Comparison of ENCODE assay signal across 17 cellular contexts in genomic region chr6:63475707-63476106, GRCh38.
DNase-seq lines count a peak whose midpoint lies in the region; ATAC-seq, FAIRE-seq and TF ChIP-seq lines count a peak whose summit lies in the region.
"Had no signal": no experiment of that assay in that cellular context is flagged by ENCODE, and none has a peak within 500 bp of the region (broad histone marks: within the 10 kb centered on the region; RNA-seq: fewer than 3 reads in every experiment).

No MANE protein-coding gene starts in this region.

- no peaks in the 10 kb centered on the region for H3K36me3 Mint-ChIP-seq in HFFc6 (ENCODE audit: low read depth)

- TF ChIP-seq RAD21 in A549 (conservative IDR thresholded peaks at IDR 0.05 in 1 of 2, IDR thresholded peaks at IDR 0.05 in 1 of 2) (no peak), H1 (IDR thresholded peaks at IDR 0.05 in 1 of 2, conservative IDR thresholded peaks at IDR 0.05 in 1 of 2; ENCODE audit: low read depth in 2 of 2, low read length in 2 of 2) (peak; percentile 11 to 21; a peak in 3 of 4 replicates), liver (IDR thresholded peaks at IDR 0.05) (peak in 1 of 2 donors; percentile 39)

- no peak overlapping the region for H2AK5ac ChIP-seq in H1 (ENCODE audit: low read depth, low read length)

- no peaks in the 10 kb centered on the region for H3K9me3 ChIP-seq in A549
- no peaks in the 10 kb centered on the region for H3K9me3 ChIP-seq in H1 (ENCODE audit: insufficient read depth in 2 of 2, low read depth in 1 of 2, low read length in 1 of 2)
- no peaks in the 10 kb centered on the region for H3K9me3 ChIP-seq in liver (ENCODE audit: control insufficient read depth in 4 of 4, low read length in 3 of 4)
- H3K9me3 ChIP-seq in psoas muscle = peaks cover 4% of the 10 kb centered on the region
- H3K9me3 ChIP-seq in colonic mucosa = no peaks in the 10 kb centered on the region

- no peak overlapping the region for H3K56ac ChIP-seq in H1 (replicated peaks; ENCODE audit: insufficient read length, low read depth, low read length)

- no peaks in the 10 kb centered on the region for H3K23me2 ChIP-seq in H1 (ENCODE audit: low read depth, low read length)

- no peaks in the 10 kb centered on the region for H3K79me1 ChIP-seq in H1 (ENCODE audit: low read depth, low read length)

- no peak overlapping the region for H4K8ac ChIP-seq in H1 (ENCODE audit: extremely low read depth, insufficient read depth, low read length)

- H2BK5ac ChIP-seq in H1 (ENCODE audit: low read depth, low read length) = no peak overlapping the region

- H3K9me3 Mint-ChIP-seq in HFFc6 = no peaks in the 10 kb centered on the region

- 0 out of 2 replicates have a peak overlapping the region, but pooled peaks have one; percentile 30 for H2AFZ ChIP-seq in H1 (ENCODE audit: low read length)
- H2AFZ ChIP-seq: PC-9 had no signal

- peak overlapping the region; percentile 52; the same call in 2 of the 3 replicates for H3K4me2 ChIP-seq in A549
- 0 out of 4 replicates have a peak overlapping the region, but pooled peaks of 1 of the 2 experiments have one; percentile 23 for H3K4me2 ChIP-seq in H1 (ENCODE audit: insufficient read depth in 1 of 2, low read depth in 2 of 2, low read length in 2 of 2)
- H3K4me2 ChIP-seq: BLaER1 treated with 17β-estradiol and CSF1 and Interleukin-3, amounts not matched to agents 10 nM and 100 nM; KMS-11; PC-9 had no signal

- no peak overlapping the region for H3K9ac ChIP-seq in H1 (replicated peaks in 1 of 4; ENCODE audit: extremely low read depth in 1 of 4, low read depth in 3 of 4, low read length in 3 of 4)
- peak overlapping the region in 1 of 2 donors; percentile 65 for H3K9ac ChIP-seq in liver (ENCODE audit: low read depth in 1 of 2, low read length in 2 of 2)
- no peak overlapping the region for H3K9ac ChIP-seq in colonic mucosa (ENCODE audit: low read depth in 2 of 2, low read length in 2 of 2)
- H3K9ac ChIP-seq: BLaER1 treated with 17β-estradiol and CSF1 and Interleukin-3, amounts not matched to agents 10 nM and 100 nM; KMS-11 had no signal

- no peak overlapping the region for H3K4me3 Mint-ChIP-seq in HFFc6

- peak overlapping the region; percentile 57 to 80; a peak in 5 of 6 replicates for H3K27ac ChIP-seq in A549
- H3K27ac ChIP-seq in H1 (ENCODE audit: low read depth, low read length) = no peak overlapping the region
- H3K27ac ChIP-seq in liver (ENCODE audit: low read depth in 1 of 2, low read length in 2 of 2) = peak overlapping the region; percentile 78 to 82
- peak overlapping the region; percentile 90 for H3K27ac ChIP-seq in psoas muscle
- H3K27ac ChIP-seq in colonic mucosa = no peak overlapping the region
- H3K27ac ChIP-seq: BLaER1 treated with 17β-estradiol and CSF1 and Interleukin-3, amounts not matched to agents 10 nM and 100 nM; KMS-11; PC-9 had no signal

- H2BK120ac ChIP-seq in H1 (replicated peaks; ENCODE audit: low read depth, low read length) = no peak overlapping the region

- no peak overlapping the region for H3K18ac ChIP-seq in H1 (ENCODE audit: extremely low read depth, low read length)

- H3K27ac Mint-ChIP-seq in HFFc6 = no peak overlapping the region

- peaks cover 40% of the 10 kb centered on the region for H3K4me1 ChIP-seq in A549
- H3K4me1 ChIP-seq in H1 (replicated peaks in 1 of 4; ENCODE audit: control insufficient read depth in 3 of 4, insufficient read depth in 4 of 4, low read length in 3 of 4) = peaks cover 0 to 4% (median 3%) of the 10 kb centered on the region in 4 experiments; a peak in 2 of 7 replicates
- peaks cover 3 to 20% (median 11%) of the 10 kb centered on the region in 4 donors for H3K4me1 ChIP-seq in liver (ENCODE audit: control insufficient read depth in 4 of 4, insufficient read depth in 4 of 4, low read length in 3 of 4)
- peaks cover 14% of the 10 kb centered on the region for H3K4me1 ChIP-seq in psoas muscle
- no peaks in the 10 kb centered on the region for H3K4me1 ChIP-seq in colonic mucosa
- H3K4me1 ChIP-seq: BLaER1 treated with 17β-estradiol and CSF1 and Interleukin-3, amounts not matched to agents 10 nM and 100 nM had no signal

- no peak for TF ChIP-seq POLR2A in A549 (IDR thresholded peaks at IDR 0.05; ENCODE audit: low read length)
- TF ChIP-seq POLR2A in H1 (IDR thresholded peaks at IDR 0.05; ENCODE audit: control extremely low read depth in 1 of 2, low read depth in 2 of 2, low read length in 2 of 2) = no peak

- H3K23ac ChIP-seq in H1 (ENCODE audit: insufficient read length) = no peak overlapping the region

- TF ChIP-seq CTCF in A549 (IDR thresholded peaks at IDR 0.05) = no peak
- no peak for TF ChIP-seq CTCF in H1 (IDR thresholded peaks at IDR 0.05; ENCODE audit: control extremely low read depth in 1 of 3, insufficient read depth in 1 of 3, low read depth in 1 of 3, low read length in 3 of 3)
- no peak for TF ChIP-seq CTCF in liver (IDR thresholded peaks at IDR 0.05; ENCODE audit: low read depth, low read length, missing input control)
- no peak for TF ChIP-seq CTCF in psoas muscle (IDR thresholded peaks at IDR 0.05)
- no peak for TF ChIP-seq CTCF in colonic mucosa (IDR thresholded peaks at IDR 0.05)
- no peak for TF ChIP-seq CTCF in HFFc6 (IDR thresholded peaks at IDR 0.05)

- no peaks in the 10 kb centered on the region for H3K79me2 ChIP-seq in H1 (ENCODE audit: control insufficient read depth in 1 of 2, insufficient read depth in 2 of 2, low read length in 2 of 2)

- FAIRE-seq in A549 (lab: Jason Lieb, UNC) = no peak
- FAIRE-seq in H1 (lab: Jason Lieb, UNC) = no peak
- FAIRE-seq: G401.6 had no signal

- 50% methylated on average over 1 of the region's 1 CpG for WGBS in A549 (ENCODE audit: missing lambda C conversion rate)
- WGBS in H1 (ENCODE audit: extremely low coverage in 1 of 2, insufficient coverage in 1 of 2, insufficient read length in 1 of 2, insufficient replicate concordance in 2 of 2, low coverage in 1 of 2, low lambda C conversion rate in 2 of 2, missing lambda C conversion rate in 1 of 2), 2 experiments = 60% methylated on average over 1 of the region's 1 CpG; no CpG with 5 or more reads in 1 of the 2 experiments
- 28% methylated on average over 1 of the region's 1 CpG for WGBS in liver
- WGBS in psoas muscle, 3 donors = 12 to 23% (median 22%) methylated on average over 1 of the region's 1 CpG

- H3K36me3 ChIP-seq in H1 (ENCODE audit: control insufficient read depth in 2 of 4, insufficient read depth in 4 of 4, low read length in 3 of 4) (no peaks in the 10 kb centered on the region), liver (ENCODE audit: control insufficient read depth in 4 of 4, insufficient read depth in 3 of 4, low read depth in 1 of 4, low read length in 3 of 4) (no peaks in the 10 kb centered on the region), psoas muscle (ENCODE audit: insufficient read depth in 1 of 2, low read depth in 1 of 2) (no peaks in the 10 kb centered on the region), colonic mucosa (no peaks in the 10 kb centered on the region)
- H3K36me3 ChIP-seq: BLaER1 treated with 17β-estradiol and CSF1 and Interleukin-3, amounts not matched to agents 10 nM and 100 nM had no signal

- H3K14ac ChIP-seq in H1 (ENCODE audit: insufficient read length) = no peak overlapping the region

- no peak overlapping the region for H2BK12ac ChIP-seq in H1 (ENCODE audit: low read depth, low read length)

- intact Hi-C loops in psoas muscle (cut with DNase I) = loop anchor here (5.0 to 10.0 kb wide), 2 partner anchors 52 to 99 kb away; partner anchors contain the start of genes LOC128125822 (in 2 of the 2) and PTP4A1 (in 2 of the 2)
- intact Hi-C loops in colonic mucosa (cut with DNase I) = no loop called here

- H3K27me3 ChIP-seq in H1 (replicated peaks in 1 of 4; ENCODE audit: control insufficient read depth in 3 of 4, extremely low read depth in 1 of 4, insufficient read depth in 3 of 4, low read length in 3 of 4) (no peaks in the 10 kb centered on the region), liver (ENCODE audit: control insufficient read depth in 4 of 4, insufficient read depth in 4 of 4, low read length in 3 of 4) (no peaks in the 10 kb centered on the region), psoas muscle (ENCODE audit: insufficient read depth in 3 of 3, low read length in 2 of 3) (no peaks in the 10 kb centered on the region), colonic mucosa (no peaks in the 10 kb centered on the region)
- H3K27me3 ChIP-seq: BLaER1 treated with 17β-estradiol and CSF1 and Interleukin-3, amounts not matched to agents 10 nM and 100 nM had no signal

- ATAC-seq in A549 = peak; percentile 30 to 65; a peak in 4 of 6 replicates
- peak; percentile 95 to 98 (median 98) for ATAC-seq in psoas muscle

- TF ChIP-seq EP300 in A549 (IDR thresholded peaks at IDR 0.05) (no peak), H1 (IDR thresholded peaks at IDR 0.05; ENCODE audit: borderline replicate concordance in 1 of 2, low read depth in 2 of 2, low read length in 2 of 2) (no peak)

- no peaks in the 10 kb centered on the region for H4K20me1 ChIP-seq in H1 (replicated peaks in 1 of 2; ENCODE audit: control insufficient read depth in 1 of 2, insufficient read depth in 2 of 2, low read length in 2 of 2)
- H4K20me1 ChIP-seq: BLaER1 treated with 17β-estradiol and CSF1 and Interleukin-3, amounts not matched to agents 10 nM and 100 nM had no signal

- CTCF ChIA-PET in A549 (lab: Yijun Ruan, JAX) (interaction anchor here (0.5 to 1.5 kb wide), 2 partner anchors 123 to 124 kb away, joined by 3 to 5 read pairs; no protein-coding TSS in a partner anchor), H1 (lab: Charles Lee; ENCODE audit: partially characterized antibody) (interaction anchor here (0.8 to 1.3 kb wide), 4 partner anchors 15 to 123 kb away, joined by 3 to 6 read pairs (median 4); no protein-coding TSS in a partner anchor)

- H3K4me3 ChIP-seq in A549 = no peak overlapping the region
- H3K4me3 ChIP-seq in H1 (ENCODE audit: extremely low read depth in 1 of 4, insufficient read depth in 2 of 4, low read depth in 3 of 4, low read length in 4 of 4) = no peak overlapping the region
- H3K4me3 ChIP-seq in liver (ENCODE audit: low read depth in 1 of 3, low read length in 3 of 3) = no peak overlapping the region
- peak overlapping the region; percentile 48 for H3K4me3 ChIP-seq in psoas muscle
- H3K4me3 ChIP-seq in colonic mucosa = no peak overlapping the region
- H3K4me3 ChIP-seq: BLaER1 treated with 17β-estradiol and CSF1 and Interleukin-3, amounts not matched to agents 10 nM and 100 nM; PC-9 had no signal

- H3K4me1 Mint-ChIP-seq in HFFc6 (ENCODE audit: low read depth) = no peaks in the 10 kb centered on the region

- H3K4ac ChIP-seq in H1 (replicated peaks; ENCODE audit: insufficient read length, low read depth, low read length) = no peak overlapping the region

- H4K91ac ChIP-seq in H1 (replicated peaks; ENCODE audit: insufficient read length, low read length) = no peak overlapping the region

- POLR2A ChIA-PET in A549 (lab: Yijun Ruan, JAX) = interaction anchor here (1.3 kb wide), 1 partner anchor 34 kb away, joined by 3 read pairs; no protein-coding TSS in a partner anchor
- POLR2A ChIA-PET in H1 (lab: Charles Lee; ENCODE audit: partially characterized antibody) = no interaction called here

- no peak overlapping the region for H2BK20ac ChIP-seq in H1 (ENCODE audit: low read length)

- no peak overlapping the region for H4K5ac ChIP-seq in H1 (ENCODE audit: insufficient read length, low read depth, low read length)

- DNase-seq in A549 (ENCODE audit: low read depth in 1 of 2, low spot score in 1 of 2) (no peak), H1 (ENCODE audit: low read depth in 1 of 2, low spot score in 2 of 2) (no peak), psoas muscle (peak; percentile 16 to 69), colonic mucosa (no peak), HFFc6 (no peak)
- no peak for DNase-seq in activated CD4-positive, alpha-beta T cell treated with anti-CD3 and anti-CD28 coated beads, Interleukin-2, amount 50 U/mL, for 4 hours
- no peak for DNase-seq in activated T-cell treated with anti-CD3 and anti-CD28 coated beads, Interleukin-2, amount 50 U/mL, for 1 hour
- DNase-seq: DND-41, NCI-H1048, NCI-H1436 treated with DMSO at 0.1 percent for 48 hours, NCI-H2029 treated with DMSO at 0.1 percent for 48 hours, NCI-H774, PC-9 had no signal

- H2BK15ac ChIP-seq in H1 (ENCODE audit: low read length) = no peak overlapping the region

- peaks cover 9% of the 10 kb centered on the region for H3K27me3 Mint-ChIP-seq in HFFc6 (ENCODE audit: insufficient read depth)

Comparison
In these comparisons a context has a peak if more than half of its experiments do, and no peak if none do; other contexts are left out.
1. DNase-seq: peak in psoas muscle (2 of 2); none in A549 (0 of 2), H1 (0 of 2), activated CD4-positive, alpha-beta T cell treated with anti-CD3 and anti-CD28 coated beads, Interleukin-2, amount 50 U/mL, for 4 hours (0 of 2), activated T-cell treated with anti-CD3 and anti-CD28 coated beads, Interleukin-2, amount 50 U/mL, for 1 hour (single experiment), colonic mucosa (single experiment) and HFFc6 (single experiment).
2. H3K27ac ChIP-seq: peak in A549 (2 of 2), liver (2 of 2) and psoas muscle (single experiment); none in H1 (single experiment) and colonic mucosa (single experiment).
3. Of the 18 proteins assayed by ChIP-seq in both H1 and A549: peak only in H1: RAD21; only in A549: none; in both: none; in neither: 17.